In genomic region chrX:40700640-40701342, GRCh38 we compare ENCODE assay signal across 12 cellular contexts. TPM values are rescaled to one million over a fixed set of nuclear protein-coding genes. Genes with fewer than 3 reads are reported as not detected.
A peak's percentile ranks its signal among the peaks of the same experiment; 100 is the strongest.
DNase-seq lines count a peak whose midpoint lies in the region; ATAC-seq and FAIRE-seq lines count a peak whose summit lies in the region.
"Had no signal": no experiment of that assay in that cellular context is flagged by ENCODE, and none has a peak within 500 bp of the region (broad histone marks: within the 10 kb centered on the region; RNA-seq: fewer than 3 reads in every experiment).

No MANE protein-coding gene starts in this region.

- peak; percentile 6 for FAIRE-seq in frontal cortex (lab: Jason Lieb, UNC)

- peak; percentile 12 for DNase-seq in NCI-H510A treated with DMSO at 0.1 percent for 48 hours (lab: John Stamatoyannopoulos, UW)
- DNase-seq in NCI-H510A (lab: John Stamatoyannopoulos, UW), result no peak
- peak; percentile 50 for DNase-seq in NCI-H69 (lab: John Stamatoyannopoulos, UW)
- no peak for DNase-seq in frontal cortex (ENCODE audit: low spot score in 2 of 2)
- DNase-seq in superior temporal gyrus (ENCODE audit: extremely low spot score), result peak; percentile 20
- no peak for DNase-seq in NCI-H345 (lab: John Stamatoyannopoulos, UW)
- DNase-seq in NCI-H524 (lab: John Stamatoyannopoulos, UW), result no peak
- DNase-seq: H9, NCI-H1048, NCI-H526 had no signal

- ATAC-seq in esophagus mucosa, result no peak
- ATAC-seq: Panc1 had no signal

RNA-seq across cellular contexts. Expression of gene MED14, which starts 34.6 kb away (rescaled TPM):
- 16.3 TPM for total RNA-seq in frontal cortex
- total RNA-seq in esophagus mucosa, result 39.6 TPM

RNA-seq across cellular contexts. Expression of gene CXorf38, which starts 53.4 kb away (rescaled TPM):
- total RNA-seq in frontal cortex (7.3 TPM), esophagus mucosa (6.0 TPM)

Comparison
In these comparisons a context has a peak if more than half of its experiments do, and no peak if none do; other contexts are left out.
1. DNase-seq: peak in NCI-H510A treated with DMSO at 0.1 percent for 48 hours (single experiment), NCI-H69 (single experiment) and superior temporal gyrus (single experiment); none in NCI-H510A (single experiment), frontal cortex (0 of 2), NCI-H345 (single experiment) and NCI-H524 (0 of 2).